Comparison of ENCODE assay signal across 22 cellular contexts in genomic region chr10:782751-783648, GRCh38.
DNase-seq lines count a peak whose midpoint lies in the region; ATAC-seq, FAIRE-seq and TF ChIP-seq lines count a peak whose summit lies in the region.
"Had no signal": no experiment of that assay in that cellular context is flagged by ENCODE, and none has a peak within 500 bp of the region (broad histone marks: within the 10 kb centered on the region; RNA-seq: fewer than 3 reads in every experiment).

No MANE protein-coding gene starts in this region.

- no peaks in the 10 kb centered on the region for H3K36me3 Mint-ChIP-seq in WTC11
- H3K36me3 Mint-ChIP-seq: activated naive CD4-positive, alpha-beta T cell treated with anti-CD3 and anti-CD28 coated beads, Interleukin-2, amount 50 U/mL, for 24 hours had no signal

- in situ Hi-C loops in HepG2 (cut with HindIII; ENCODE audit: extremely low pct_ligation_motif_present, low pct_unique_long_range_greater_than_20kb): no loop called here

- intact Hi-C loops in HepG2 (cut with micrococcal nuclease; ENCODE audit: unreplicated experiment) (no loop called here), sigmoid colon (cut with DNase I) (loop anchor here (10.0 kb wide), 2 partner anchors 198 to 408 kb away; no protein-coding TSS in a partner anchor)

- no peak overlapping the region for H3K27ac Mint-ChIP-seq in WTC11
- H3K27ac Mint-ChIP-seq: activated naive CD4-positive, alpha-beta T cell treated with anti-CD3 and anti-CD28 coated beads, Interleukin-2, amount 50 U/mL, for 24 hours; activated T-cell treated with anti-CD3 and anti-CD28 coated beads, Interleukin-2, amount 50 U/mL, for 72 hours; T-helper 1 cell treated with Interleukin-12 subunit alpha and Interleukin-12 subunit beta and Interleukin-4 antibody, amounts not matched to agents 30 μg/mL and 1 μg/mL, for 36 hours had no signal

- no TSS peak for BruUV-seq in HepG2 (replicated peaks; lab: Mats Ljungman, UMichigan)

- no peak for FAIRE-seq in HepG2 (lab: Jason Lieb, UNC)
- FAIRE-seq: urothelium cell line had no signal

- TF ChIP-seq CTCF in WTC11 (IDR thresholded peaks at IDR 0.05): no peak
- no peak for TF ChIP-seq CTCF in HepG2 (CRISPR knock-in tag; IDR thresholded peaks at IDR 0.05)
- no peak for TF ChIP-seq CTCF in sigmoid colon (IDR thresholded peaks at IDR 0.05)

- 0 out of 2 replicates have a peak overlapping the region, but pooled peaks have one; percentile 36 for H3K4me2 ChIP-seq in HepG2 (ENCODE audit: low read depth, low read length)
- H3K4me2 ChIP-seq: PC-9 had no signal

- TF ChIP-seq POLR2A in HepG2 (IDR thresholded peaks at IDR 0.05; ENCODE audit: insufficient read depth in 1 of 2, low read depth in 2 of 2, low read length in 2 of 2): no peak
- no peak for TF ChIP-seq POLR2A in sigmoid colon (IDR thresholded peaks at IDR 0.05)

- WGBS in HepG2 (ENCODE audit: low lambda C conversion rate): 53% methylated on average over 9 of the region's 32 CpGs
- WGBS in sigmoid colon, 2 donors: 83 to 87% methylated on average over 32 of the region's 32 CpGs

- TF ChIP-seq RAD21 in HepG2 (CRISPR knock-in tag; IDR thresholded peaks at IDR 0.05): no peak

- H3K9me3 Mint-ChIP-seq in WTC11: no peaks in the 10 kb centered on the region
- H3K9me3 Mint-ChIP-seq: activated naive CD4-positive, alpha-beta T cell treated with anti-CD3 and anti-CD28 coated beads, Interleukin-2, amount 50 U/mL, for 24 hours; T-helper 1 cell treated with Interleukin-12 subunit alpha and Interleukin-12 subunit beta and Interleukin-4 antibody, amounts not matched to agents 30 μg/mL and 1 μg/mL, for 36 hours had no signal

- H3K27me3 Mint-ChIP-seq in WTC11 (ENCODE audit: low read depth): peaks cover 15% of the 10 kb centered on the region

- H3K27ac ChIP-seq in HepG2 (ENCODE audit: extremely low read length, insufficient read depth, low read length) (no peak overlapping the region), sigmoid colon (no peak overlapping the region)
- H3K27ac ChIP-seq: 22Rv1, PC-9 had no signal

- CTCF ChIA-PET in WTC11 (lab: Charles Lee) (interaction anchor here (0.6 kb wide), 1 partner anchor 47 kb away, joined by 3 read pairs; no protein-coding TSS in a partner anchor), HepG2 (lab: Yijun Ruan, JAX; ENCODE audit: low intra/inter-chr PET ratio, low total read pairs) (no interaction called here)

- H3K4me3 Mint-ChIP-seq in WTC11: no peak overlapping the region
- H3K4me3 Mint-ChIP-seq: activated naive CD4-positive, alpha-beta T cell treated with anti-CD3 and anti-CD28 coated beads, Interleukin-2, amount 50 U/mL, for 24 hours; activated T-cell treated with anti-CD3 and anti-CD28 coated beads, Interleukin-2, amount 50 U/mL, for 72 hours; T-helper 1 cell treated with Interleukin-12 subunit alpha and Interleukin-12 subunit beta and Interleukin-4 antibody, amounts not matched to agents 30 μg/mL and 1 μg/mL, for 36 hours had no signal

- ATAC-seq in WTC11 (no peak), HepG2 (no peak)
- ATAC-seq: activated T-cell treated with anti-CD3 and anti-CD28 coated beads, Interleukin-2, amount 50 U/mL, for 72 hours; left ventricle myocardium superior had no signal

- no peaks in the 10 kb centered on the region for H3K79me2 ChIP-seq in HepG2 (ENCODE audit: insufficient read depth, low read length)

- TF ChIP-seq EP300 in HepG2 (IDR thresholded peaks at IDR 0.05; ENCODE audit: low read depth in 2 of 2, low read length in 2 of 2) (no peak), HepG2 (CRISPR knock-in tag; IDR thresholded peaks at IDR 0.05; ENCODE audit: borderline replicate concordance) (no peak), sigmoid colon (IDR thresholded peaks at IDR 0.05) (no peak)

- no peak overlapping the region for H2AFZ ChIP-seq in HepG2 (ENCODE audit: low read length)
- H2AFZ ChIP-seq: PC-9 had no signal

- POLR2A ChIA-PET in WTC11 (lab: Charles Lee): no interaction called here
- POLR2A ChIA-PET in HepG2 (lab: Yijun Ruan, JAX): no interaction called here

- no peaks in the 10 kb centered on the region for H4K20me1 ChIP-seq in HepG2 (ENCODE audit: insufficient read depth, low read length)

- H3K9me3 ChIP-seq in HepG2 (ENCODE audit: low read length) (no peaks in the 10 kb centered on the region), sigmoid colon (no peaks in the 10 kb centered on the region)

- no peaks in the 10 kb centered on the region for H3K4me1 Mint-ChIP-seq in WTC11
- H3K4me1 Mint-ChIP-seq: activated naive CD4-positive, alpha-beta T cell treated with anti-CD3 and anti-CD28 coated beads, Interleukin-2, amount 50 U/mL, for 24 hours had no signal

- H3K36me3 ChIP-seq in HepG2 (replicated peaks in 1 of 2; ENCODE audit: control insufficient read depth in 1 of 2, insufficient read depth in 2 of 2, low read length in 2 of 2) (no peaks in the 10 kb centered on the region), sigmoid colon (no peaks in the 10 kb centered on the region)

- H3K9ac ChIP-seq in HepG2 (ENCODE audit: insufficient read depth, low read depth, low read length): no peak overlapping the region

- no peak overlapping the region for H3K4me3 ChIP-seq in HepG2 (replicated peaks in 1 of 3; ENCODE audit: insufficient read depth in 1 of 3, low read depth in 2 of 3, low read length in 3 of 3)
- no peak overlapping the region for H3K4me3 ChIP-seq in sigmoid colon
- H3K4me3 ChIP-seq: PC-9 had no signal

- DNase-seq in DMS53 (lab: John Stamatoyannopoulos, UW): peak; percentile 27
- no peak for DNase-seq in DMS53 treated with DMSO at 0.1 percent for 48 hours (lab: John Stamatoyannopoulos, UW; ENCODE audit: unreplicated experiment)
- peak; percentile 7 for DNase-seq in WTC11 (ENCODE audit: low spot score)
- DNase-seq in HepG2 (ENCODE audit: low spot score): no peak
- peak; percentile 60 for DNase-seq in sigmoid colon
- DNase-seq in NCI-H69 (lab: John Stamatoyannopoulos, UW): no peak
- no peak for DNase-seq in COLO829 (ENCODE audit: low spot score)
- DNase-seq in NCI-H2227 (lab: John Stamatoyannopoulos, UW; ENCODE audit: unreplicated experiment): no peak
- DNase-seq: activated CD4-positive, alpha-beta T cell treated with anti-CD3 and anti-CD28 coated beads, Interleukin-2, amount 50 U/mL, for 48 hours; activated T-cell treated with anti-CD3 and anti-CD28 coated beads, Interleukin-2, amount 50 U/mL, for 72 hours; left ventricle myocardium superior; MV-4-11; NCI-H1694 treated with DMSO at 0.1 percent for 48 hours; NCI-H226; nucleus accumbens; PC-9; SHP77 treated with DMSO at 0.1 percent for 48 hours; stimulated activated CD8-positive, alpha-beta memory T cell treated with anti-CD3 and anti-CD28 coated beads, Interleukin-4, amount 100 ng/mL, for 48 hours had no signal

- H3K4me1 ChIP-seq in HepG2 (ENCODE audit: insufficient read depth, low read length) (peaks cover 21% of the 10 kb centered on the region), sigmoid colon (peaks cover 0 to 11% (median 10%) of the 10 kb centered on the region in 4 donors)

- H3K27me3 ChIP-seq in HepG2 (ENCODE audit: control insufficient read depth in 1 of 2, insufficient read depth in 2 of 2, low read length in 2 of 2) (peaks cover 5 to 28% of the 10 kb centered on the region in 2 experiments; a peak in 3 of 5 replicates), sigmoid colon (no peaks in the 10 kb centered on the region)

TF ChIP-seq in WTC11, 78 proteins besides CTCF, POLR2A, EP300 and RAD21:
- TF ChIP-seq TEAD1 (CRISPR knock-in tag; IDR thresholded peaks at IDR 0.05) (no peak), CREM (CRISPR knock-in tag; IDR thresholded peaks at IDR 0.05) (no peak)

TF ChIP-seq in HepG2, 621 proteins besides CTCF, POLR2A, EP300 and RAD21 (continues in another document):
- TF ChIP-seq KLF9 (CRISPR knock-in tag; IDR thresholded peaks at IDR 0.05; ENCODE audit: low read depth) (no peak), ZNF790 (CRISPR knock-in tag; IDR thresholded peaks at IDR 0.05; ENCODE audit: borderline replicate concordance) (no peak), ZNF460 (CRISPR knock-in tag; IDR thresholded peaks at IDR 0.05; ENCODE audit: borderline replicate concordance) (no peak), CBX2 (IDR thresholded peaks at IDR 0.05; ENCODE audit: low read depth, low read length) (no peak), CBX2 (CRISPR knock-in tag; IDR thresholded peaks at IDR 0.05; ENCODE audit: low read depth) (no peak), TFAP4 (IDR thresholded peaks at IDR 0.05; ENCODE audit: borderline replicate concordance, low read depth) (no peak), EHMT2 (IDR thresholded peaks at IDR 0.05; ENCODE audit: borderline replicate concordance, low read depth, low read length) (no peak)
- TF ChIP-seq, protein P1, sequence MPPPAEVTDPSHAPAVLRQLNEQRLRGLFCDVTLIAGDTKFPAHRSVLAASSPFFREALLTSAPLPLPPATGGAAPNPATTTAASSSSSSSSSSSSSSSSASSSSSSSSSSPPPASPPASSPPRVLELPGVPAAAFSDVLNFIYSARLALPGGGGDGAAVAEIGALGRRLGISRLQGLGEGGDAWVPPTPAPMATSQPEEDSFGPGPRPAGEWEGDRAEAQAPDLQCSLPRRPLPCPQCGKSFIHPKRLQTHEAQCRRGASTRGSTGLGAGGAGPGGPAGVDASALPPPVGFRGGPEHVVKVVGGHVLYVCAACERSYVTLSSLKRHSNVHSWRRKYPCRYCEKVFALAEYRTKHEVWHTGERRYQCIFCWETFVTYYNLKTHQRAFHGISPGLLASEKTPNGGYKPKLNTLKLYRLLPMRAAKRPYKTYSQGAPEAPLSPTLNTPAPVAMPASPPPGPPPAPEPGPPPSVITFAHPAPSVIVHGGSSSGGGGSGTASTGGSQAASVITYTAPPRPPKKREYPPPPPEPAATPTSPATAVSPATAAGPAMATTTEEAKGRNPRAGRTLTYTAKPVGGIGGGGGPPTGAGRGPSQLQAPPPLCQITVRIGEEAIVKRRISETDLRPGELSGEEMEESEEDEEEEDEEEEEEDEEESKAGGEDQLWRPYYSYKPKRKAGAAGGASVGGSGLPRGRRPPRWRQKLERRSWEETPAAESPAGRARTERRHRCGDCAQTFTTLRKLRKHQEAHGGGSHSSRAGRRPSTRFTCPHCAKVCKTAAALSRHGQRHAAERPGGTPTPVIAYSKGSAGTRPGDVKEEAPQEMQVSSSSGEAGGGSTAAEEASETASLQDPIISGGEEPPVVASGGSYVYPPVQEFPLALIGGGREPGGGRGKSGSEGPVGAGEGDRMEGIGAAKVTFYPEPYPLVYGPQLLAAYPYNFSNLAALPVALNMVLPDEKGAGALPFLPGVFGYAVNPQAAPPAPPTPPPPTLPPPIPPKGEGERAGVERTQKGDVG (CRISPR knock-in tag; IDR thresholded peaks at IDR 0.05; ENCODE audit: borderline replicate concordance): no peak

Comparison
In these comparisons a context has a peak if more than half of its experiments do, and no peak if none do; other contexts are left out.
1. DNase-seq: peak in DMS53 (single experiment), WTC11 (single experiment) and sigmoid colon (single experiment); none in DMS53 treated with DMSO at 0.1 percent for 48 hours (single experiment), HepG2 (single experiment), NCI-H69 (single experiment), COLO829 (single experiment) and NCI-H2227 (single experiment).